Comparison of ENCODE assay signal across 18 cellular contexts in the genomic region with DNA sequence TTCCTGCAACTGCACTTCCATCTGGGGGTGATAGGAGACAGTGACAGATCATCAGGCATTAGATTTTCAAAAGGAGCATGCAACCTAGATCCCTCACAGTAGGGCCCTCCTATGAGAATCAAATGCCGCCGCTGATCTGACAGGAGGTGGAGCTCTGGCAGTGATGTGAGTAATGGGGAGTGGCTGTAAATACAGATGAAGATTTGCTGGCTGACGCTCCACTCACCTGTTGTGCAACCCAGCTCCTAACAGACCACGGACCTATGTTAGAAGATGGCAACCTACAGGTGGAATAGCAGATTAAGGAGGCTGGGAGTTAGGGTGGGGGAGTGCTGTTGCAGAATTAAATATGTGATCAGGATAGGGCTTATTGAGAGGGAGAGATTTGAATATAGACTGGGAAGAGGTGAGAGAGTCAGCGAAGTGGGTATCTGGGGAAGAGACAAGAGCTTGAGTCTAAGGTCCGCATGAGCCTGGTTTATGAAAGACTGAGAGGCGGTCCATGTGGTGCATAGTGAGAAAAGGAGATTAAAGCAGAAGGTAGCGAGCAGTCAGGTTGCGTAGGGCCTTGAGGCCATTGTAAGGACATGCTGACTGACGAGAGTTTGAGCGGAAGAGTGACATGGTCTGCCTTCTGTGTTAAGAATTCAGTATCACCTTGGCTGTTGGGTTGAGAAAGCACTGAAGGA. TPM values are rescaled to one million over a fixed set of nuclear protein-coding genes. Genes with fewer than 3 reads are reported as not detected.
DNase-seq lines count a peak whose midpoint lies in the region; ATAC-seq lines count a peak whose summit lies in the region.
"Had no signal": no experiment of that assay in that cellular context is flagged by ENCODE, and none has a peak within 500 bp of the region (broad histone marks: within the 10 kb centered on the region; RNA-seq: fewer than 3 reads in every experiment).

No MANE protein-coding gene starts in this region.

- H3K36me3 Mint-ChIP-seq in activated naive CD4-positive, alpha-beta T cell treated with anti-CD3 and anti-CD28 coated beads for 36 hours (ENCODE audit: low read depth): peaks cover 24% of the 10 kb centered on the region
- peaks cover 29% of the 10 kb centered on the region for H3K36me3 Mint-ChIP-seq in activated naive CD4-positive, alpha-beta T cell treated with anti-CD3 and anti-CD28 coated beads, Interleukin-2, amount 10 ng/mL, durations not matched to agents 7 days and 5 days
- H3K36me3 Mint-ChIP-seq in activated naive CD8-positive, alpha-beta T cell: peaks cover 12% of the 10 kb centered on the region
- H3K36me3 Mint-ChIP-seq in activated CD4-positive, alpha-beta memory T cell treated with anti-CD3 and anti-CD28 coated beads for 36 hours: peaks cover 29% of the 10 kb centered on the region
- H3K36me3 Mint-ChIP-seq: natural killer cell had no signal

- no peaks in the 10 kb centered on the region for H3K27me3 Mint-ChIP-seq in activated naive CD4-positive, alpha-beta T cell treated with anti-CD3 and anti-CD28 coated beads for 36 hours (ENCODE audit: low read depth)
- H3K27me3 Mint-ChIP-seq in activated naive CD4-positive, alpha-beta T cell treated with anti-CD3 and anti-CD28 coated beads, Interleukin-2, amount 10 ng/mL, durations not matched to agents 7 days and 5 days: no peaks in the 10 kb centered on the region
- H3K27me3 Mint-ChIP-seq in activated naive CD8-positive, alpha-beta T cell: no peaks in the 10 kb centered on the region
- no peaks in the 10 kb centered on the region for H3K27me3 Mint-ChIP-seq in activated CD4-positive, alpha-beta memory T cell treated with anti-CD3 and anti-CD28 coated beads for 36 hours
- H3K27me3 Mint-ChIP-seq: CD4-positive, alpha-beta memory T cell had no signal

- no peaks in the 10 kb centered on the region for H3K9me3 Mint-ChIP-seq in activated naive CD4-positive, alpha-beta T cell treated with anti-CD3 and anti-CD28 coated beads for 36 hours
- peaks cover 3% of the 10 kb centered on the region for H3K9me3 Mint-ChIP-seq in activated naive CD4-positive, alpha-beta T cell treated with anti-CD3 and anti-CD28 coated beads, Interleukin-2, amount 10 ng/mL, durations not matched to agents 7 days and 5 days
- H3K9me3 Mint-ChIP-seq in activated naive CD8-positive, alpha-beta T cell (ENCODE audit: low read depth): no peaks in the 10 kb centered on the region
- H3K9me3 Mint-ChIP-seq in activated CD4-positive, alpha-beta memory T cell treated with anti-CD3 and anti-CD28 coated beads for 36 hours: no peaks in the 10 kb centered on the region
- H3K9me3 Mint-ChIP-seq: CD4-positive, alpha-beta memory T cell; natural killer cell; T-helper 1 cell treated with Interleukin-12 subunit alpha and Interleukin-12 subunit beta and Interleukin-4 antibody, amounts not matched to agents 30 μg/mL and 1 μg/mL, for 36 hours had no signal

- peak overlapping the region; percentile 2 for H3K27ac Mint-ChIP-seq in activated naive CD4-positive, alpha-beta T cell treated with anti-CD3 and anti-CD28 coated beads for 36 hours
- H3K27ac Mint-ChIP-seq in activated naive CD4-positive, alpha-beta T cell treated with anti-CD3 and anti-CD28 coated beads, Interleukin-2, amount 10 ng/mL, durations not matched to agents 7 days and 5 days: no peak overlapping the region
- peak overlapping the region; percentile 5 for H3K27ac Mint-ChIP-seq in activated naive CD8-positive, alpha-beta T cell
- H3K27ac Mint-ChIP-seq in activated CD4-positive, alpha-beta memory T cell treated with anti-CD3 and anti-CD28 coated beads for 36 hours: no peak overlapping the region
- H3K27ac Mint-ChIP-seq: T-helper 1 cell treated with Interleukin-12 subunit alpha and Interleukin-12 subunit beta and Interleukin-4 antibody, amounts not matched to agents 30 μg/mL and 1 μg/mL, for 36 hours had no signal

- peaks cover 3% of the 10 kb centered on the region for H3K4me1 Mint-ChIP-seq in activated naive CD4-positive, alpha-beta T cell treated with anti-CD3 and anti-CD28 coated beads for 36 hours (ENCODE audit: low read depth)
- H3K4me1 Mint-ChIP-seq in activated naive CD4-positive, alpha-beta T cell treated with anti-CD3 and anti-CD28 coated beads, Interleukin-2, amount 10 ng/mL, durations not matched to agents 7 days and 5 days: no peaks in the 10 kb centered on the region
- peaks cover 7% of the 10 kb centered on the region for H3K4me1 Mint-ChIP-seq in activated naive CD8-positive, alpha-beta T cell (ENCODE audit: low read depth)
- H3K4me1 Mint-ChIP-seq in activated CD4-positive, alpha-beta memory T cell treated with anti-CD3 and anti-CD28 coated beads for 36 hours (ENCODE audit: low read depth): no peaks in the 10 kb centered on the region

- POLR2A ChIA-PET in activated CD4-positive, alpha-beta memory T cell treated with anti-CD3 and anti-CD28 coated beads for 36 hours (lab: Charles Lee): no interaction called here

- H3K4me3 Mint-ChIP-seq in activated naive CD4-positive, alpha-beta T cell treated with anti-CD3 and anti-CD28 coated beads for 36 hours: no peak overlapping the region
- no peak overlapping the region for H3K4me3 Mint-ChIP-seq in activated naive CD4-positive, alpha-beta T cell treated with anti-CD3 and anti-CD28 coated beads, Interleukin-2, amount 10 ng/mL, durations not matched to agents 7 days and 5 days
- H3K4me3 Mint-ChIP-seq in activated naive CD8-positive, alpha-beta T cell: no peak overlapping the region
- H3K4me3 Mint-ChIP-seq in activated CD4-positive, alpha-beta memory T cell treated with anti-CD3 and anti-CD28 coated beads for 36 hours: no peak overlapping the region
- H3K4me3 Mint-ChIP-seq: CD4-positive, alpha-beta memory T cell; natural killer cell; T-helper 1 cell treated with Interleukin-12 subunit alpha and Interleukin-12 subunit beta and Interleukin-4 antibody, amounts not matched to agents 30 μg/mL and 1 μg/mL, for 36 hours had no signal

- intact Hi-C loops in activated naive CD4-positive, alpha-beta T cell treated with anti-CD3 and anti-CD28 coated beads for 36 hours (cut with micrococcal nuclease): no loop called here
- intact Hi-C loops in activated CD4-positive, alpha-beta memory T cell treated with anti-CD3 and anti-CD28 coated beads for 36 hours (cut with micrococcal nuclease): loop anchor here (10.0 kb wide), 1 partner anchor 385 kb away; no protein-coding TSS in a partner anchor

- peak; percentile 47 for ATAC-seq in stimulated activated naive CD8-positive, alpha-beta T cell treated with anti-CD3 and anti-CD28 coated beads, Interleukin-15, Interleukin-2, amounts not matched to agents 100 U/mL and 50 U/mL, for 24 hours
- no peak for ATAC-seq in GM21717 (IDR thresholded peaks at IDR 0.05; ENCODE audit: unreplicated experiment)
- ATAC-seq: activated CD4-positive, CD25-positive, alpha-beta regulatory T cell treated with anti-CD3 and anti-CD28 coated beads, Interleukin-2, amount 50 U/mL, for 24 hours; heart right ventricle; natural killer cell; Right ventricle myocardium inferior had no signal

- CTCF ChIA-PET in activated naive CD4-positive, alpha-beta T cell treated with anti-CD3 and anti-CD28 coated beads for 36 hours (lab: Charles Lee): interaction anchor here (0.7 to 0.9 kb wide), 2 partner anchors 9 to 131 kb away, joined by 3 to 4 read pairs; no protein-coding TSS in a partner anchor
- CTCF ChIA-PET in activated naive CD4-positive, alpha-beta T cell treated with anti-CD3 and anti-CD28 coated beads, Interleukin-2, amount 10 ng/mL, durations not matched to agents 7 days and 5 days (lab: Charles Lee): no interaction called here
- CTCF ChIA-PET in activated CD4-positive, alpha-beta memory T cell treated with anti-CD3 and anti-CD28 coated beads for 36 hours (lab: Charles Lee): interaction anchor here (0.8 kb wide), 1 partner anchor 9 kb away, joined by 4 read pairs; no protein-coding TSS in a partner anchor

- DNase-seq in activated naive CD4-positive, alpha-beta T cell treated with anti-CD3 and anti-CD28 coated beads for 36 hours: no peak
- no peak for DNase-seq in activated naive CD4-positive, alpha-beta T cell treated with anti-CD3 and anti-CD28 coated beads, Interleukin-2, amount 10 ng/mL, durations not matched to agents 7 days and 5 days
- DNase-seq in HT-29 (ENCODE audit: low spot score) (peak; percentile 13), globus pallidus (ENCODE audit: low spot score) (no peak)
- no peak for DNase-seq in stimulated activated naive CD8-positive, alpha-beta T cell treated with anti-CD3 and anti-CD28 coated beads, Interleukin-15, Interleukin-2, amounts not matched to agents 100 U/mL and 50 U/mL, for 24 hours
- DNase-seq in activated CD4-positive, alpha-beta memory T cell treated with anti-CD3 and anti-CD28 coated beads for 36 hours: no peak
- DNase-seq: CD4-positive, alpha-beta memory T cell; heart right ventricle; mammary epithelial cell; natural killer cell; NCI-H1105; stimulated activated CD4-positive, alpha-beta T cell treated with anti-CD3 and anti-CD28 coated beads, Interleukin-12 subunit alpha, Interleukin-12 subunit beta, amount 100 ng/mL, for 4 hours; uterus had no signal

RNA-seq across cellular contexts. Expression of a gene that starts 31.3 kb away (rescaled TPM):
- 1 to 10 TPM; 1.2 to 2.0 TPM for total RNA-seq in activated naive CD4-positive, alpha-beta T cell treated with anti-CD3 and anti-CD28 coated beads for 36 hours
- 0.20 and 0.83 TPM in 2 replicates for total RNA-seq in HT-29 (2014; rRNA removed; shearing (Covaris generic))
- 1 to 10 TPM; 9.6 TPM for total RNA-seq in activated CD4-positive, alpha-beta memory T cell treated with anti-CD3 and anti-CD28 coated beads for 36 hours
- total RNA-seq: mammary epithelial cell had no signal

RNA-seq across cellular contexts. Expression of a gene that starts 55.3 kb away (rescaled TPM):
- total RNA-seq in activated naive CD4-positive, alpha-beta T cell treated with anti-CD3 and anti-CD28 coated beads for 36 hours: 10 to 100 TPM; 76.5 to 78.7 TPM
- 68.9 and 69.5 TPM in 2 replicates for total RNA-seq in HT-29 (2014; rRNA removed; shearing (Covaris generic))
- 10 to 100 TPM; 72.7 to 84.8 TPM for total RNA-seq in activated CD4-positive, alpha-beta memory T cell treated with anti-CD3 and anti-CD28 coated beads for 36 hours

Comparison
In these comparisons a context has a peak if more than half of its experiments do, and no peak if none do; other contexts are left out.
1. H3K27ac Mint-ChIP-seq: peak in activated naive CD4-positive, alpha-beta T cell treated with anti-CD3 and anti-CD28 coated beads for 36 hours (single experiment) and activated naive CD8-positive, alpha-beta T cell (single experiment); none in activated naive CD4-positive, alpha-beta T cell treated with anti-CD3 and anti-CD28 coated beads, Interleukin-2, amount 10 ng/mL, durations not matched to agents 7 days and 5 days (single experiment) and activated CD4-positive, alpha-beta memory T cell treated with anti-CD3 and anti-CD28 coated beads for 36 hours (single experiment).